ENCODE assay signal across 12 cellular contexts in genomic region chr17:8019665-8020064, GRCh38.
DNase-seq lines count a peak whose midpoint lies in the region; ATAC-seq lines count a peak whose summit lies in the region.
"Had no signal": no experiment of that assay in that cellular context is flagged by ENCODE, and none has a peak within 500 bp of the region (broad histone marks: within the 10 kb centered on the region; RNA-seq: fewer than 3 reads in every experiment).

No MANE protein-coding gene starts in this region.

- H3K4me3 Mint-ChIP-seq in T-helper 2 cell treated with Interferon-gamma antibody and Interleukin-4, amounts not matched to agents 5 μg/mL and 100 μg/mL, for 36 hours, result no peak overlapping the region
- peak overlapping the region; percentile 10 for H3K4me3 Mint-ChIP-seq in stimulated activated memory B cell treated with anti-CD40 and anti-IgM and Interleukin-4, amounts not matched to agents 10 μg/mL and 1 μg/mL and 100 μg/mL, for 72 hours

- H3K9me3 Mint-ChIP-seq in T-helper 2 cell treated with Interferon-gamma antibody and Interleukin-4, amounts not matched to agents 5 μg/mL and 100 μg/mL, for 36 hours, result no peaks in the 10 kb centered on the region
- no peaks in the 10 kb centered on the region for H3K9me3 Mint-ChIP-seq in stimulated activated memory B cell treated with anti-CD40 and anti-IgM and Interleukin-4, amounts not matched to agents 10 μg/mL and 1 μg/mL and 100 μg/mL, for 72 hours

- peaks cover 8% of the 10 kb centered on the region for H3K4me1 Mint-ChIP-seq in T-helper 2 cell treated with Interferon-gamma antibody and Interleukin-4, amounts not matched to agents 5 μg/mL and 100 μg/mL, for 36 hours (ENCODE audit: low read depth)
- H3K4me1 Mint-ChIP-seq in stimulated activated memory B cell treated with anti-CD40 and anti-IgM and Interleukin-4, amounts not matched to agents 10 μg/mL and 1 μg/mL and 100 μg/mL, for 72 hours, result peaks cover 17% of the 10 kb centered on the region

- H3K27me3 Mint-ChIP-seq in T-helper 2 cell treated with Interferon-gamma antibody and Interleukin-4, amounts not matched to agents 5 μg/mL and 100 μg/mL, for 36 hours (ENCODE audit: low read depth), result peaks cover 23% of the 10 kb centered on the region
- peaks cover 63% of the 10 kb centered on the region for H3K27me3 Mint-ChIP-seq in stimulated activated memory B cell treated with anti-CD40 and anti-IgM and Interleukin-4, amounts not matched to agents 10 μg/mL and 1 μg/mL and 100 μg/mL, for 72 hours

- peak; percentile 23 for DNase-seq in T-helper 2 cell treated with Interferon-gamma antibody and Interleukin-4, amounts not matched to agents 5 μg/mL and 100 μg/mL, for 36 hours (ENCODE audit: low spot score)
- DNase-seq in T-helper 2 cell (no peak), amniotic epithelial cell (ENCODE audit: low read depth) (peak; percentile 69), kidney glomerular epithelial cell (lab: John Stamatoyannopoulos, UW) (peak; percentile 68), HCEC 1CT (no peak), NCI-H748 (lab: John Stamatoyannopoulos, UW; ENCODE audit: unreplicated experiment) (no peak), LoVo (ENCODE audit: low spot score) (no peak)
- DNase-seq: DMS153; NCI-H146; stimulated activated CD4-positive, alpha-beta T cell treated with anti-CD3 and anti-CD28 coated beads, Interleukin-2, amount 100 ng/mL, for 24 hours had no signal

- H3K36me3 Mint-ChIP-seq in T-helper 2 cell treated with Interferon-gamma antibody and Interleukin-4, amounts not matched to agents 5 μg/mL and 100 μg/mL, for 36 hours (ENCODE audit: low read depth), result no peaks in the 10 kb centered on the region
- no peaks in the 10 kb centered on the region for H3K36me3 Mint-ChIP-seq in stimulated activated memory B cell treated with anti-CD40 and anti-IgM and Interleukin-4, amounts not matched to agents 10 μg/mL and 1 μg/mL and 100 μg/mL, for 72 hours

- ATAC-seq in stimulated activated memory B cell treated with anti-CD40 and anti-IgM and Interleukin-4, amounts not matched to agents 10 μg/mL and 1 μg/mL and 100 μg/mL, for 72 hours, result peak; percentile 64
- ATAC-seq: A549 had no signal

- no peak overlapping the region for H3K27ac Mint-ChIP-seq in T-helper 2 cell treated with Interferon-gamma antibody and Interleukin-4, amounts not matched to agents 5 μg/mL and 100 μg/mL, for 36 hours
- H3K27ac Mint-ChIP-seq in stimulated activated memory B cell treated with anti-CD40 and anti-IgM and Interleukin-4, amounts not matched to agents 10 μg/mL and 1 μg/mL and 100 μg/mL, for 72 hours, result no peak overlapping the region

Comparison
In these comparisons a context has a peak if more than half of its experiments do, and no peak if none do; other contexts are left out.
1. DNase-seq: peak in T-helper 2 cell treated with Interferon-gamma antibody and Interleukin-4, amounts not matched to agents 5 μg/mL and 100 μg/mL, for 36 hours (single experiment), amniotic epithelial cell (single experiment) and kidney glomerular epithelial cell (single experiment); none in T-helper 2 cell (0 of 5), HCEC 1CT (single experiment), NCI-H748 (single experiment) and LoVo (single experiment).